ENCODE assay signal across 37 cellular contexts in genomic region chrX:17750436-17750835, GRCh38.
"Had no signal": no experiment of that assay in that cellular context is flagged by ENCODE, and none has a peak within 500 bp of the region (broad histone marks: within the 10 kb centered on the region; RNA-seq: fewer than 3 reads in every experiment).

No MANE protein-coding gene starts in this region.

- H3K4me1 ChIP-seq: ascending aorta, body of pancreas, breast epithelium, Peyer's patch, SJSA1 had no signal

- DNase-seq: activated CD4-positive, alpha-beta memory T cell treated with anti-CD3 and anti-CD28 coated beads for 36 hours; activated CD4-positive, alpha-beta T cell treated with anti-CD3 and anti-CD28 coated beads for 36 hours; activated CD4-positive, alpha-beta T cell treated with anti-CD3 and anti-CD28 coated beads, Interleukin-2, amount 10 ng/mL, durations not matched to agents 7 days and 5 days; activated CD8-positive, alpha-beta memory T cell treated with anti-CD3 and anti-CD28 coated beads, Interleukin-2, amount 50 U/mL, for 4 hours; activated gamma-delta T cell treated with Interleukin-2 at 50 U/mL for 16 hours; activated naive CD4-positive, alpha-beta T cell treated with anti-CD3 and anti-CD28 coated beads for 36 hours; activated naive CD8-positive, alpha-beta T cell treated with anti-CD3 and anti-CD28 coated beads, Interleukin-2, amount 50 U/mL, for 24 hours; activated T-cell treated with anti-CD3 and anti-CD28 coated beads for 4 hours; activated T-cell treated with anti-CD3 and anti-CD28 coated beads, Interleukin-2, amount 50 U/mL, for 4 hours; amygdala; body of pancreas; caudate nucleus; cerebellar nuclear complex; Karpas-422; KBM-7; MG63; NCI-H1048; NCI-H1105 treated with DMSO at 0.1 percent for 48 hours; NCI-H1436; NCI-H1694; NCI-H1930; NCI-H2081 treated with DMSO at 0.1 percent for 48 hours; NCI-H226; NCI-H446 treated with DMSO at 0.1 percent for 48 hours; NCI-H524 treated with DMSO at 0.1 percent for 48 hours; PC-3; Peyer's patch; RPMI8226; SHP77 treated with DMSO at 0.1 percent for 48 hours; SK-N-SH had no signal

- H3K4me2 ChIP-seq: SK-N-SH had no signal

- H3K9ac ChIP-seq: SK-N-SH had no signal

- H3K4me3 ChIP-seq: ascending aorta, body of pancreas, breast epithelium, MG63, Peyer's patch, SJSA1 had no signal

- H3K36me3 ChIP-seq: breast epithelium had no signal

- H3K27ac ChIP-seq: ascending aorta, body of pancreas, breast epithelium, Peyer's patch, SJSA1 had no signal

- H3K27me3 ChIP-seq: ascending aorta, body of pancreas, MG63, Peyer's patch, SJSA1 had no signal

- ATAC-seq: activated CD4-positive, alpha-beta T cell treated with anti-CD3 and anti-CD28 coated beads for 36 hours; activated CD4-positive, CD25-positive, alpha-beta regulatory T cell treated with anti-CD3 and anti-CD28 coated beads, Interleukin-2, amount 50 U/mL, for 24 hours; activated naive CD4-positive, alpha-beta T cell treated with anti-CD3 and anti-CD28 coated beads, Interleukin-2, amount 50 U/mL, for 72 hours; activated naive CD8-positive, alpha-beta T cell treated with anti-CD3 and anti-CD28 coated beads, Interleukin-2, amount 50 U/mL, for 24 hours; activated T-cell treated with anti-CD3 and anti-CD28 coated beads, Interleukin-2, amount 50 U/mL, for 4 hours; body of pancreas; PC-3; WTC11 had no signal

- FAIRE-seq: TTC549 had no signal

- H3K9me3 ChIP-seq: ascending aorta, body of pancreas, breast epithelium, MG63, Peyer's patch, SJSA1, SK-N-SH had no signal
